Comparison of ENCODE assay signal across 6 cellular contexts in the genomic region with DNA sequence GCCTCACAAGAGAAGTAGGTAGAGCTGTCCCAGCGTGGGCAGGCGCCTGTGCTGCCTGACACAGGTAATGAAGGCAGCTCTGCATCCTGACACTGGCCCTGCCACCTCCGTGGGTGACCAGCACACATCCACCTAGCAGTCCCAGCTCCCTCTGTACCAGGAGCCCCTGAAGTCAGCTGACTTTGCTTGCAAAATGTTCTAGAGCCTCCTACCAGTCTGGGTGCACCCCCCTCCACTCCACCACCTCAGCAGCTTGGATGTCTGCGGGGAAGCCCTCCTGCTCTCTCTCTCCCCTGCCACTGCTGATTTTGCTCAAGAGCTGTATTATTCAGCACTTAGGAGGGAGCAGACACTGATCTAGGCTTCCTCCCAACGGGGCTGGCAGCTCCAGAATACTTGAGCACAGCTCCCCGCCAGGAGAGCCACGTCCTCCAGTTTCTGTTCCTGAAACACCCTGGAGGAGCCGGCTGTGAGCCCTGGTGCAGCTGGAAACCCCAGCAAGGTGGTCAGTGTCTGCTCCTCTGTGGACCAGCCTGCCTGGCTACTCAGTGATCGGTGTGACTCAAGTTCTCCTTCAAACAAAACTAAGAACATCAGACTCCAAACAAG. TPM values are rescaled to one million over a fixed set of nuclear protein-coding genes. Genes with fewer than 3 reads are reported as not detected.
DNase-seq lines count a peak whose midpoint lies in the region; ATAC-seq and TF ChIP-seq lines count a peak whose summit lies in the region.

No MANE protein-coding gene starts in this region.

- H3K36me3 ChIP-seq in HUES64 (ENCODE audit: insufficient read depth, low read length): no peaks in the 10 kb centered on the region

- peaks cover 5% of the 10 kb centered on the region; the same call in 1 of the 2 replicates for H3K4me1 ChIP-seq in HUES64 (ENCODE audit: insufficient read depth, low read length)

- no peak overlapping the region for H3K27ac ChIP-seq in HUES64 (ENCODE audit: low read depth, low read length)

- WGBS in HUES64: 54% methylated on average over 9 of the region's 9 CpGs
- 23 to 28% methylated on average over 9 of the region's 9 CpGs for WGBS in lower leg skin, 2 donors

- no peaks in the 10 kb centered on the region for H3K27me3 Mint-ChIP-seq in activated T-helper 2 cell treated with anti-CD3 and anti-CD28 coated beads, Interferon-gamma antibody, Interleukin-2, Interleukin-4, amounts not matched to agents 10 μg/mL and 5 μg/mL and 100 μg/mL, durations not matched to agents 14 hours and 24 hours and 36 hours (ENCODE audit: low read depth)

- ATAC-seq in GM18502 (IDR thresholded peaks at IDR 0.05; ENCODE audit: poor library complexity, unreplicated experiment) (no peak), HG02840 (IDR thresholded peaks at IDR 0.05; ENCODE audit: low FRiP score, unreplicated experiment) (no peak), GM21423 (IDR thresholded peaks at IDR 0.05; ENCODE audit: unreplicated experiment) (no peak)

- peaks cover 48% of the 10 kb centered on the region for H3K4me1 Mint-ChIP-seq in activated T-helper 2 cell treated with anti-CD3 and anti-CD28 coated beads, Interferon-gamma antibody, Interleukin-2, Interleukin-4, amounts not matched to agents 10 μg/mL and 5 μg/mL and 100 μg/mL, durations not matched to agents 14 hours and 24 hours and 36 hours (ENCODE audit: low read depth)

- H3K36me3 Mint-ChIP-seq in activated T-helper 2 cell treated with anti-CD3 and anti-CD28 coated beads, Interferon-gamma antibody, Interleukin-2, Interleukin-4, amounts not matched to agents 10 μg/mL and 5 μg/mL and 100 μg/mL, durations not matched to agents 14 hours and 24 hours and 36 hours (ENCODE audit: low read depth): peaks cover 12% of the 10 kb centered on the region

- H3K27me3 ChIP-seq in HUES64 (ENCODE audit: insufficient read depth, low read length): no peaks in the 10 kb centered on the region

- peak overlapping the region; percentile 67 for H3K27ac Mint-ChIP-seq in activated T-helper 2 cell treated with anti-CD3 and anti-CD28 coated beads, Interferon-gamma antibody, Interleukin-2, Interleukin-4, amounts not matched to agents 10 μg/mL and 5 μg/mL and 100 μg/mL, durations not matched to agents 14 hours and 24 hours and 36 hours

- TF ChIP-seq CTCF in lower leg skin (IDR thresholded peaks at IDR 0.05): no peak

- intact Hi-C loops in activated T-helper 2 cell treated with anti-CD3 and anti-CD28 coated beads, Interferon-gamma antibody, Interleukin-2, Interleukin-4, amounts not matched to agents 10 μg/mL and 5 μg/mL and 100 μg/mL, durations not matched to agents 14 hours and 24 hours and 36 hours (cut with micrococcal nuclease): no loop called here
- intact Hi-C loops in lower leg skin (cut with DNase I; ENCODE audit: low total_unique reads): no loop called here

- DNase-seq in activated T-helper 2 cell treated with anti-CD3 and anti-CD28 coated beads, Interferon-gamma antibody, Interleukin-2, Interleukin-4, amounts not matched to agents 10 μg/mL and 5 μg/mL and 100 μg/mL, durations not matched to agents 14 hours and 24 hours and 36 hours (ENCODE audit: low spot score): no peak
- DNase-seq in lower leg skin (ENCODE audit: low spot score in 2 of 2): no peak

- H3K9ac ChIP-seq in HUES64 (ENCODE audit: low read depth, low read length): peak overlapping the region; percentile 78

- H3K4me3 ChIP-seq in HUES64 (ENCODE audit: low read length) (peak overlapping the region; percentile 90), lower leg skin (ENCODE audit: low read depth, poor library complexity, severe bottlenecking) (peak overlapping the region; percentile 80)

- H3K4me3 Mint-ChIP-seq in activated T-helper 2 cell treated with anti-CD3 and anti-CD28 coated beads, Interferon-gamma antibody, Interleukin-2, Interleukin-4, amounts not matched to agents 10 μg/mL and 5 μg/mL and 100 μg/mL, durations not matched to agents 14 hours and 24 hours and 36 hours (ENCODE audit: low read depth): peak overlapping the region; percentile 83

- no peaks in the 10 kb centered on the region for H3K9me3 ChIP-seq in HUES64 (ENCODE audit: insufficient read depth, low read depth, low read length)

- TF ChIP-seq POLR2A in lower leg skin (IDR thresholded peaks at IDR 0.05): no peak

- H3K9me3 Mint-ChIP-seq in activated T-helper 2 cell treated with anti-CD3 and anti-CD28 coated beads, Interferon-gamma antibody, Interleukin-2, Interleukin-4, amounts not matched to agents 10 μg/mL and 5 μg/mL and 100 μg/mL, durations not matched to agents 14 hours and 24 hours and 36 hours: no peaks in the 10 kb centered on the region

RNA-seq across cellular contexts. Expression of gene RNF166, which starts 1.0 kb away (rescaled TPM):
- polyA plus RNA-seq in HUES64 (2013, experiment 1 of 2): 21.3 TPM
- polyA plus RNA-seq in HUES64 (2013, experiment 2 of 2): 24.0 TPM
- total RNA-seq in activated T-helper 2 cell treated with anti-CD3 and anti-CD28 coated beads, Interferon-gamma antibody, Interleukin-2, Interleukin-4, amounts not matched to agents 10 μg/mL and 5 μg/mL and 100 μg/mL, durations not matched to agents 14 hours and 24 hours and 36 hours: 39.9 and 52.1 TPM in 2 replicates
- total RNA-seq in lower leg skin: 10 to 100 TPM; 14.7 to 21.8 (median 17.7) TPM

RNA-seq across cellular contexts. Expression of gene CTU2, which starts 1.1 kb away (rescaled TPM):
- polyA plus RNA-seq in HUES64 (2013, experiment 1 of 2): 28.4 TPM
- polyA plus RNA-seq in HUES64 (2013, experiment 2 of 2): 20.4 TPM
- 43.8 and 43.9 TPM in 2 replicates for total RNA-seq in activated T-helper 2 cell treated with anti-CD3 and anti-CD28 coated beads, Interferon-gamma antibody, Interleukin-2, Interleukin-4, amounts not matched to agents 10 μg/mL and 5 μg/mL and 100 μg/mL, durations not matched to agents 14 hours and 24 hours and 36 hours
- 1 to 10 TPM; 9.4 to 9.9 (median 9.5) TPM for total RNA-seq in lower leg skin

RNA-seq across cellular contexts. Expression of gene SNAI3, which starts 18.9 kb away (rescaled TPM):
- 1.5 TPM for polyA plus RNA-seq in HUES64 (2013, experiment 1 of 2)
- 2.2 TPM for polyA plus RNA-seq in HUES64 (2013, experiment 2 of 2)
- 2.0 and 2.3 TPM in 2 replicates for total RNA-seq in activated T-helper 2 cell treated with anti-CD3 and anti-CD28 coated beads, Interferon-gamma antibody, Interleukin-2, Interleukin-4, amounts not matched to agents 10 μg/mL and 5 μg/mL and 100 μg/mL, durations not matched to agents 14 hours and 24 hours and 36 hours
- under 1 TPM; 0.17 to 0.81 (median 0.29) TPM for total RNA-seq in lower leg skin

RNA-seq across cellular contexts. Expression of gene MVD, which starts 42.3 kb away (rescaled TPM):
- polyA plus RNA-seq in HUES64 (2013, experiment 1 of 2): 86.5 TPM
- 87.2 TPM for polyA plus RNA-seq in HUES64 (2013, experiment 2 of 2)
- 132 and 137 TPM in 2 replicates for total RNA-seq in activated T-helper 2 cell treated with anti-CD3 and anti-CD28 coated beads, Interferon-gamma antibody, Interleukin-2, Interleukin-4, amounts not matched to agents 10 μg/mL and 5 μg/mL and 100 μg/mL, durations not matched to agents 14 hours and 24 hours and 36 hours
- 10 to 100 TPM; 40.2 to 93.5 (median 67.1) TPM for total RNA-seq in lower leg skin

RNA-seq across cellular contexts. Expression of gene CYBA, which starts 54.3 kb away (rescaled TPM):
- 66.5 TPM for polyA plus RNA-seq in HUES64 (2013, experiment 1 of 2)
- 68.3 TPM for polyA plus RNA-seq in HUES64 (2013, experiment 2 of 2)
- total RNA-seq in activated T-helper 2 cell treated with anti-CD3 and anti-CD28 coated beads, Interferon-gamma antibody, Interleukin-2, Interleukin-4, amounts not matched to agents 10 μg/mL and 5 μg/mL and 100 μg/mL, durations not matched to agents 14 hours and 24 hours and 36 hours: 233 and 242 TPM in 2 replicates
- total RNA-seq in lower leg skin: 10 to 100 TPM; 30.5 to 93.2 (median 44.7) TPM
